ENCODE assay signal across 12 cellular contexts in the genomic region with DNA sequence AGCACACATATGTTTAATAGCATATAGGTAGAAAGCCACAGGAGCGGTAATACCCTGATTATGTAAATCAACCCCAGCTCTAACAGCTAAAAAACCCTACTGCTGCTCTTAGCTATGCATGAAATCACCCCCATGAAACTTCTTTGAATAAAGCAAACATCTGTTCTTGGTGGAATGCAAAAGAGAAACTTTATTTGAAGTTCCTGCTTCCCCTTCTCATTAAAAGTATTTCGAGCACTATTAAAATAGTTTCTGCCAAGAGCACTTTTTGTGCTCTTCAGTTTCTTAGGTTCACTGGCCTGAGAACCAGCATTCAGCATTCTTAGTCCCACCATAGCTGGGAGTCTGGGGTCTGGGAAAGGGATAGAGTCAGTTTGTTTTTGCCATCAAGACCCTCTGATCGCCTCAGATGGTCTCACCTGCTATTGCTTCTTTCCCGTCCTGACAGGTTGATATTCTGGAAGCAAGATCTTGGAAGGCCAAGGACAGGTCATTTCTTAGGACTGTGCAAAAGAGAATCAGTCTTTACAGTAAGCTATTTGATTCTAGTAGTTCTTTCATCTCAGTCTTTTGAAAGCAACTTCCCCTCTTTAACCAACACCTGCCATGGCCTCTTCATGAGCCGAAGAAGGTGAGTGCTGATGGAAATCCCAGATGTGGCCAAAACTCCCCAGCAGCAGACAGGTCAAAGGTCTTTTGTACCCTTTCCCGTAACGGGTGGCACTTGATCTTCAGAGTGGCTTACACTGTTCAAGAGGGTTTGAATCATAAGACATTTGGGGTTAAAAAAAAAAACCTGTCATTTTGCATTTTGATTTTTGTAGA.
DNase-seq lines count a peak whose midpoint lies in the region; ATAC-seq and TF ChIP-seq lines count a peak whose summit lies in the region.
"Had no signal": no experiment of that assay in that cellular context is flagged by ENCODE, and none has a peak within 500 bp of the region (broad histone marks: within the 10 kb centered on the region; RNA-seq: fewer than 3 reads in every experiment).

No MANE protein-coding gene starts in this region.

- no peaks in the 10 kb centered on the region for H3K36me3 ChIP-seq in gastroesophageal sphincter
- H3K36me3 ChIP-seq: ascending aorta had no signal

- intact Hi-C loops in activated CD4-positive, alpha-beta memory T cell treated with anti-CD3 and anti-CD28 coated beads for 36 hours (cut with micrococcal nuclease), result loop anchor here (1.0 to 5.0 kb wide), 12 partner anchors 14 to 622 kb away; a partner anchor contains a TSS

- TF ChIP-seq CTCF in gastroesophageal sphincter (IDR thresholded peaks at IDR 0.05), result no peak

- ATAC-seq in HG02571 (IDR thresholded peaks at IDR 0.05; ENCODE audit: unreplicated experiment), result peak; percentile 78
- ATAC-seq in stimulated activated effector memory CD8-positive, alpha-beta T cell treated with anti-CD3 and anti-CD28 coated beads, Interleukin-12 subunit alpha, Interleukin-12 subunit beta, amount 100 ng/mL, for 72 hours, result peak; percentile 58
- no peak for ATAC-seq in gastroesophageal sphincter

- H3K4me1 Mint-ChIP-seq in activated CD4-positive, alpha-beta memory T cell treated with anti-CD3 and anti-CD28 coated beads for 36 hours (ENCODE audit: low read depth), result peaks cover 31% of the 10 kb centered on the region
- peaks cover 24% of the 10 kb centered on the region for H3K4me1 Mint-ChIP-seq in activated CD4-positive, alpha-beta memory T cell treated with anti-CD3 and anti-CD28 coated beads, Interleukin-2, amount 10 ng/mL, durations not matched to agents 7 days and 5 days
- H3K4me1 Mint-ChIP-seq in IgD-negative memory B cell, result peaks cover 25 to 43% (median 26%) of the 10 kb centered on the region in 3 donors
- peaks cover 23% of the 10 kb centered on the region for H3K4me1 Mint-ChIP-seq in stimulated activated effector memory CD8-positive, alpha-beta T cell treated with anti-CD3 and anti-CD28 coated beads, Interleukin-12 subunit alpha, Interleukin-12 subunit beta, amount 100 ng/mL, for 72 hours

- CTCF ChIA-PET in activated CD4-positive, alpha-beta memory T cell treated with anti-CD3 and anti-CD28 coated beads for 36 hours (lab: Charles Lee), result interaction anchor here (0.6 to 1.4 kb wide), 5 partner anchors 34 to 318 kb away, joined by 3 to 5 read pairs (median 4); no protein-coding TSS in a partner anchor
- CTCF ChIA-PET in activated CD4-positive, alpha-beta memory T cell treated with anti-CD3 and anti-CD28 coated beads, Interleukin-2, amount 10 ng/mL, durations not matched to agents 7 days and 5 days (lab: Charles Lee), result interaction anchor here (0.6 to 1.3 kb wide), 2 partner anchors 60 to 259 kb away, joined by 3 read pairs; no protein-coding TSS in a partner anchor

- no peak overlapping the region for H3K4me3 ChIP-seq in gastroesophageal sphincter
- H3K4me3 ChIP-seq: ascending aorta, skin epidermis had no signal

- H3K4me1 ChIP-seq in gastroesophageal sphincter, result no peaks in the 10 kb centered on the region
- H3K4me1 ChIP-seq: ascending aorta had no signal

- TF ChIP-seq POLR2A in gastroesophageal sphincter (IDR thresholded peaks at IDR 0.05), result no peak

- H3K9me3 ChIP-seq in gastroesophageal sphincter, result no peaks in the 10 kb centered on the region
- H3K9me3 ChIP-seq: ascending aorta had no signal

- H3K27me3 Mint-ChIP-seq in activated CD4-positive, alpha-beta memory T cell treated with anti-CD3 and anti-CD28 coated beads for 36 hours, result no peaks in the 10 kb centered on the region
- H3K27me3 Mint-ChIP-seq in activated CD4-positive, alpha-beta memory T cell treated with anti-CD3 and anti-CD28 coated beads, Interleukin-2, amount 10 ng/mL, durations not matched to agents 7 days and 5 days, result no peaks in the 10 kb centered on the region
- no peaks in the 10 kb centered on the region for H3K27me3 Mint-ChIP-seq in IgD-negative memory B cell
- H3K27me3 Mint-ChIP-seq: type B pancreatic cell had no signal

- no peak overlapping the region for H3K27ac ChIP-seq in gastroesophageal sphincter
- H3K27ac ChIP-seq: ascending aorta had no signal

- H3K9me3 Mint-ChIP-seq in activated CD4-positive, alpha-beta memory T cell treated with anti-CD3 and anti-CD28 coated beads for 36 hours, result peaks cover 5% of the 10 kb centered on the region
- H3K9me3 Mint-ChIP-seq in activated CD4-positive, alpha-beta memory T cell treated with anti-CD3 and anti-CD28 coated beads, Interleukin-2, amount 10 ng/mL, durations not matched to agents 7 days and 5 days, result peaks cover 1% of the 10 kb centered on the region
- peaks cover 0 to 4% (median 0%) of the 10 kb centered on the region in 3 donors for H3K9me3 Mint-ChIP-seq in IgD-negative memory B cell
- H3K9me3 Mint-ChIP-seq in stimulated activated effector memory CD8-positive, alpha-beta T cell treated with anti-CD3 and anti-CD28 coated beads, Interleukin-12 subunit alpha, Interleukin-12 subunit beta, amount 100 ng/mL, for 72 hours, result no peaks in the 10 kb centered on the region
- H3K9me3 Mint-ChIP-seq: type B pancreatic cell had no signal

- no peak for TF ChIP-seq EP300 in gastroesophageal sphincter (IDR thresholded peaks at IDR 0.05)

- H3K36me3 Mint-ChIP-seq in activated CD4-positive, alpha-beta memory T cell treated with anti-CD3 and anti-CD28 coated beads for 36 hours, result no peaks in the 10 kb centered on the region
- peaks cover under 1% of the 10 kb centered on the region for H3K36me3 Mint-ChIP-seq in activated CD4-positive, alpha-beta memory T cell treated with anti-CD3 and anti-CD28 coated beads, Interleukin-2, amount 10 ng/mL, durations not matched to agents 7 days and 5 days (ENCODE audit: low read depth)
- H3K36me3 Mint-ChIP-seq in IgD-negative memory B cell, result no peaks in the 10 kb centered on the region
- no peaks in the 10 kb centered on the region for H3K36me3 Mint-ChIP-seq in stimulated activated effector memory CD8-positive, alpha-beta T cell treated with anti-CD3 and anti-CD28 coated beads, Interleukin-12 subunit alpha, Interleukin-12 subunit beta, amount 100 ng/mL, for 72 hours
- H3K36me3 Mint-ChIP-seq: type B pancreatic cell had no signal

- peak overlapping the region; percentile 23 for H3K4me3 Mint-ChIP-seq in activated CD4-positive, alpha-beta memory T cell treated with anti-CD3 and anti-CD28 coated beads for 36 hours
- no peak overlapping the region for H3K4me3 Mint-ChIP-seq in activated CD4-positive, alpha-beta memory T cell treated with anti-CD3 and anti-CD28 coated beads, Interleukin-2, amount 10 ng/mL, durations not matched to agents 7 days and 5 days
- H3K4me3 Mint-ChIP-seq in IgD-negative memory B cell, result peak overlapping the region; percentile 66 to 89 (median 78)
- no peak overlapping the region for H3K4me3 Mint-ChIP-seq in stimulated activated effector memory CD8-positive, alpha-beta T cell treated with anti-CD3 and anti-CD28 coated beads, Interleukin-12 subunit alpha, Interleukin-12 subunit beta, amount 100 ng/mL, for 72 hours
- H3K4me3 Mint-ChIP-seq: type B pancreatic cell had no signal

- peak; percentile 34 for DNase-seq in activated CD4-positive, alpha-beta memory T cell treated with anti-CD3 and anti-CD28 coated beads for 36 hours
- no peak for DNase-seq in activated CD4-positive, alpha-beta memory T cell treated with anti-CD3 and anti-CD28 coated beads, Interleukin-2, amount 10 ng/mL, durations not matched to agents 7 days and 5 days
- no peak for DNase-seq in stimulated activated effector memory CD8-positive, alpha-beta T cell treated with anti-CD3 and anti-CD28 coated beads, Interleukin-12 subunit alpha, Interleukin-12 subunit beta, amount 100 ng/mL, for 72 hours (ENCODE audit: low spot score in 2 of 2)
- DNase-seq in A172 (ENCODE audit: low spot score) (no peak), Ammon's horn (ENCODE audit: low spot score) (no peak)
- DNase-seq: head of caudate nucleus had no signal

- POLR2A ChIA-PET in activated CD4-positive, alpha-beta memory T cell treated with anti-CD3 and anti-CD28 coated beads for 36 hours (lab: Charles Lee), result interaction anchor here (1.2 to 3.0 kb wide), 6 partner anchors 26 to 229 kb away, joined by 3 to 20 read pairs (median 8); a partner anchor contains a TSS
- POLR2A ChIA-PET in activated CD4-positive, alpha-beta memory T cell treated with anti-CD3 and anti-CD28 coated beads, Interleukin-2, amount 10 ng/mL, durations not matched to agents 7 days and 5 days (lab: Charles Lee), result interaction anchor here (1.0 to 1.8 kb wide), 2 partner anchors 32 to 80 kb away, joined by 3 to 6 read pairs; no protein-coding TSS in a partner anchor

- WGBS in gastroesophageal sphincter (ENCODE audit: low coverage in 1 of 2), 2 donors, result 70 to 73% methylated on average over 7 of the region's 7 CpGs

- no peaks in the 10 kb centered on the region for H3K27me3 ChIP-seq in gastroesophageal sphincter
- H3K27me3 ChIP-seq: ascending aorta had no signal

- H3K27ac Mint-ChIP-seq in activated CD4-positive, alpha-beta memory T cell treated with anti-CD3 and anti-CD28 coated beads for 36 hours, result peak overlapping the region; percentile 90
- H3K27ac Mint-ChIP-seq in activated CD4-positive, alpha-beta memory T cell treated with anti-CD3 and anti-CD28 coated beads, Interleukin-2, amount 10 ng/mL, durations not matched to agents 7 days and 5 days, result no peak overlapping the region
- peak overlapping the region; percentile 95 to 97 (median 97) for H3K27ac Mint-ChIP-seq in IgD-negative memory B cell
- no peak overlapping the region for H3K27ac Mint-ChIP-seq in stimulated activated effector memory CD8-positive, alpha-beta T cell treated with anti-CD3 and anti-CD28 coated beads, Interleukin-12 subunit alpha, Interleukin-12 subunit beta, amount 100 ng/mL, for 72 hours

Comparison
In these comparisons a context has a peak if more than half of its experiments do, and no peak if none do; other contexts are left out.
1. H3K27ac Mint-ChIP-seq: peak in activated CD4-positive, alpha-beta memory T cell treated with anti-CD3 and anti-CD28 coated beads for 36 hours (single experiment) and IgD-negative memory B cell (3 of 3); none in activated CD4-positive, alpha-beta memory T cell treated with anti-CD3 and anti-CD28 coated beads, Interleukin-2, amount 10 ng/mL, durations not matched to agents 7 days and 5 days (single experiment) and stimulated activated effector memory CD8-positive, alpha-beta T cell treated with anti-CD3 and anti-CD28 coated beads, Interleukin-12 subunit alpha, Interleukin-12 subunit beta, amount 100 ng/mL, for 72 hours (single experiment).
2. H3K4me3 Mint-ChIP-seq: peak in activated CD4-positive, alpha-beta memory T cell treated with anti-CD3 and anti-CD28 coated beads for 36 hours (single experiment) and IgD-negative memory B cell (4 of 4); none in activated CD4-positive, alpha-beta memory T cell treated with anti-CD3 and anti-CD28 coated beads, Interleukin-2, amount 10 ng/mL, durations not matched to agents 7 days and 5 days (single experiment) and stimulated activated effector memory CD8-positive, alpha-beta T cell treated with anti-CD3 and anti-CD28 coated beads, Interleukin-12 subunit alpha, Interleukin-12 subunit beta, amount 100 ng/mL, for 72 hours (single experiment).